Comparison of ENCODE assay signal across 9 cellular contexts in genomic region chr7:92768501-92769360, GRCh38.
DNase-seq lines count a peak whose midpoint lies in the region; ATAC-seq and FAIRE-seq lines count a peak whose summit lies in the region.
"Had no signal": no experiment of that assay in that cellular context is flagged by ENCODE, and none has a peak within 500 bp of the region (broad histone marks: within the 10 kb centered on the region; RNA-seq: fewer than 3 reads in every experiment).

No MANE protein-coding gene starts in this region.

- peaks cover 77% of the 10 kb centered on the region for H3K4me1 Mint-ChIP-seq in stimulated activated effector memory CD8-positive, alpha-beta T cell treated with anti-CD3 and anti-CD28 coated beads, Interleukin-12 subunit alpha, Interleukin-12 subunit beta, amount 100 ng/mL, for 72 hours

- intact Hi-C loops in left ventricle myocardium superior (cut with micrococcal nuclease), result no loop called here

- no peaks in the 10 kb centered on the region for H3K9me3 Mint-ChIP-seq in stimulated activated effector memory CD8-positive, alpha-beta T cell treated with anti-CD3 and anti-CD28 coated beads, Interleukin-12 subunit alpha, Interleukin-12 subunit beta, amount 100 ng/mL, for 72 hours

- ATAC-seq in HG02623 (IDR thresholded peaks at IDR 0.05; ENCODE audit: unreplicated experiment) (peak; percentile 93), left ventricle myocardium superior (no peak)
- peak; percentile 99 for ATAC-seq in stimulated activated effector memory CD8-positive, alpha-beta T cell treated with anti-CD3 and anti-CD28 coated beads, Interleukin-12 subunit alpha, Interleukin-12 subunit beta, amount 100 ng/mL, for 72 hours

- no peak for FAIRE-seq in HTR-8/SVneo (lab: Jason Lieb, UNC)

- peak overlapping the region; percentile 58 for H3K27ac ChIP-seq in caudate nucleus (ENCODE audit: low read depth, low read length)

- peaks cover 100% of the 10 kb centered on the region for H3K36me3 Mint-ChIP-seq in stimulated activated effector memory CD8-positive, alpha-beta T cell treated with anti-CD3 and anti-CD28 coated beads, Interleukin-12 subunit alpha, Interleukin-12 subunit beta, amount 100 ng/mL, for 72 hours

- peak overlapping the region; percentile 52 for H3K4me3 Mint-ChIP-seq in stimulated activated effector memory CD8-positive, alpha-beta T cell treated with anti-CD3 and anti-CD28 coated beads, Interleukin-12 subunit alpha, Interleukin-12 subunit beta, amount 100 ng/mL, for 72 hours
- H3K4me3 Mint-ChIP-seq: B cell had no signal

- peak overlapping the region; percentile 92 for H3K27ac Mint-ChIP-seq in stimulated activated effector memory CD8-positive, alpha-beta T cell treated with anti-CD3 and anti-CD28 coated beads, Interleukin-12 subunit alpha, Interleukin-12 subunit beta, amount 100 ng/mL, for 72 hours
- H3K27ac Mint-ChIP-seq: B cell had no signal

- DNase-seq in NCI-H2107 treated with DMSO at 0.1 percent for 48 hours (lab: John Stamatoyannopoulos, UW; ENCODE audit: unreplicated experiment), result peak; percentile 51
- no peak for DNase-seq in NCI-H2107 (lab: John Stamatoyannopoulos, UW)
- peak; percentile 87 to 94 for DNase-seq in NCI-H524 (lab: John Stamatoyannopoulos, UW)
- DNase-seq in caudate nucleus (lab: John Stamatoyannopoulos, UW), result peak in 9 of 61 donors; percentile 2 to 68 (median 16)
- DNase-seq in stimulated activated effector memory CD8-positive, alpha-beta T cell treated with anti-CD3 and anti-CD28 coated beads, Interleukin-12 subunit alpha, Interleukin-12 subunit beta, amount 100 ng/mL, for 72 hours (ENCODE audit: low spot score in 2 of 2), result peak; percentile 10 to 68
- DNase-seq in HTR-8/SVneo (ENCODE audit: insufficient read length, low spot score), result no peak
- no peak for DNase-seq in left ventricle myocardium superior

Comparison
In these comparisons a context has a peak if more than half of its experiments do, and no peak if none do; other contexts are left out.
1. DNase-seq: peak in NCI-H2107 treated with DMSO at 0.1 percent for 48 hours (single experiment), NCI-H524 (2 of 2) and stimulated activated effector memory CD8-positive, alpha-beta T cell treated with anti-CD3 and anti-CD28 coated beads, Interleukin-12 subunit alpha, Interleukin-12 subunit beta, amount 100 ng/mL, for 72 hours (2 of 2); none in NCI-H2107 (single experiment), HTR-8/SVneo (single experiment) and left ventricle myocardium superior (single experiment).